In genomic region chr3:196948442-196949365, GRCh38 we compare ENCODE assay signal across 13 cellular contexts. TPM values are rescaled to one million over a fixed set of nuclear protein-coding genes. Genes with fewer than 3 reads are reported as not detected.
DNase-seq lines count a peak whose midpoint lies in the region; ATAC-seq, FAIRE-seq and TF ChIP-seq lines count a peak whose summit lies in the region.
"Had no signal": no experiment of that assay in that cellular context is flagged by ENCODE, and none has a peak within 500 bp of the region (broad histone marks: within the 10 kb centered on the region; RNA-seq: fewer than 3 reads in every experiment).

No MANE protein-coding gene starts in this region.

- H3K36me3 ChIP-seq in brain microvascular endothelial cell (replicated peaks) = peaks cover 3% of the 10 kb centered on the region

- in situ Hi-C loops in brain microvascular endothelial cell (cut with HindIII; ENCODE audit: low pct_ligation_motif_present, low sequenced_read_pairs) = no loop called here

- peaks cover 4% of the 10 kb centered on the region for H3K36me3 Mint-ChIP-seq in nephron (ENCODE audit: low read depth)

- no peak for TF ChIP-seq POLR2A in H54 (IDR thresholded peaks at IDR 0.05; ENCODE audit: low read depth, low read length)

- peaks cover 12% of the 10 kb centered on the region for H3K27me3 Mint-ChIP-seq in nephron (ENCODE audit: low read depth)
- H3K27me3 Mint-ChIP-seq: activated CD4-positive, alpha-beta memory T cell treated with anti-CD3 and anti-CD28 coated beads, Interleukin-2, amount 10 ng/mL, durations not matched to agents 7 days and 5 days had no signal

- H3K4me3 Mint-ChIP-seq in nephron = peak overlapping the region; percentile 10 to 36 (median 31)
- H3K4me3 Mint-ChIP-seq: activated CD4-positive, alpha-beta memory T cell treated with anti-CD3 and anti-CD28 coated beads, Interleukin-2, amount 10 ng/mL, durations not matched to agents 7 days and 5 days had no signal

- H3K27ac Mint-ChIP-seq in nephron = peak overlapping the region in 1 of 3 experiments; percentile 39
- H3K27ac Mint-ChIP-seq: activated CD4-positive, alpha-beta memory T cell treated with anti-CD3 and anti-CD28 coated beads, Interleukin-2, amount 10 ng/mL, durations not matched to agents 7 days and 5 days had no signal

- DNase-seq in EL (peak; percentile 8), LHCN-M2 (ENCODE audit: low read depth) (peak; percentile 39), brain microvascular endothelial cell (no peak), HuH-7.5 (ENCODE audit: low spot score) (no peak), H54 (ENCODE audit: insufficient read length, low spot score) (no peak)
- DNase-seq: activated CD4-positive, alpha-beta memory T cell treated with anti-CD3 and anti-CD28 coated beads, Interleukin-2, amount 10 ng/mL, durations not matched to agents 7 days and 5 days; NCI-H2171 treated with DMSO at 0.1 percent for 48 hours; psoas muscle had no signal

- no peak for FAIRE-seq in H54 (lab: Jason Lieb, UNC)
- FAIRE-seq: keratinocyte had no signal

- TF ChIP-seq CTCF in brain microvascular endothelial cell (IDR thresholded peaks at IDR 0.05; ENCODE audit: low read depth, low read length, missing control alignments) (peak; percentile 54), nephron (IDR thresholded peaks at IDR 0.05; ENCODE audit: unreplicated experiment in 3 of 3) (no peak)

- peaks cover 13% of the 10 kb centered on the region for H3K4me1 Mint-ChIP-seq in nephron

- ATAC-seq in GM19463 (IDR thresholded peaks at IDR 0.05; ENCODE audit: unreplicated experiment) = no peak

- H3K27ac ChIP-seq in brain microvascular endothelial cell = no peak overlapping the region
- H3K27ac ChIP-seq: epithelial cell of prostate, psoas muscle, SJSA1 had no signal

- H3K9me3 Mint-ChIP-seq in nephron = no peaks in the 10 kb centered on the region
- H3K9me3 Mint-ChIP-seq: activated CD4-positive, alpha-beta memory T cell treated with anti-CD3 and anti-CD28 coated beads, Interleukin-2, amount 10 ng/mL, durations not matched to agents 7 days and 5 days had no signal

- no peaks in the 10 kb centered on the region for H3K27me3 ChIP-seq in brain microvascular endothelial cell (replicated peaks)
- H3K27me3 ChIP-seq: SJSA1 had no signal

- no peak overlapping the region for H3K4me3 ChIP-seq in brain microvascular endothelial cell (ENCODE audit: low read depth, low read length)
- H3K4me3 ChIP-seq: psoas muscle, SJSA1 had no signal

RNA-seq across cellular contexts. Expression of gene NCBP2, which starts 6.4 kb away (rescaled TPM):
- total RNA-seq in LHCN-M2 (2014; rRNA removed) = 79.4 and 84.8 TPM in 2 replicates
- polyA plus RNA-seq in LHCN-M2 (2012) = 50.3 TPM

RNA-seq across cellular contexts. Expression of gene PIGZ, which starts 19.9 kb away (rescaled TPM):
- 0.38 and 2.4 TPM in 2 replicates for total RNA-seq in LHCN-M2 (2014; rRNA removed)
- 2.5 TPM for polyA plus RNA-seq in LHCN-M2 (2012)

Comparison
In these comparisons a context has a peak if more than half of its experiments do, and no peak if none do; other contexts are left out.
1. DNase-seq: peak in EL (single experiment) and LHCN-M2 (single experiment); none in brain microvascular endothelial cell (single experiment), HuH-7.5 (single experiment) and H54 (single experiment).